Comparison of ENCODE assay signal across 11 cellular contexts in genomic region chr2:75523313-75524275, GRCh38. TPM values are rescaled to one million over a fixed set of nuclear protein-coding genes. Genes with fewer than 3 reads are reported as not detected.
A peak's percentile ranks its signal among the peaks of the same experiment; 100 is the strongest.
DNase-seq lines count a peak whose midpoint lies in the region; ATAC-seq and TF ChIP-seq lines count a peak whose summit lies in the region.
"Had no signal": no experiment of that assay in that cellular context is flagged by ENCODE, and none has a peak within 500 bp of the region (broad histone marks: within the 10 kb centered on the region; RNA-seq: fewer than 3 reads in every experiment).

No MANE protein-coding gene starts in this region.

- H3K27ac Mint-ChIP-seq in activated naive CD4-positive, alpha-beta T cell treated with anti-CD3 and anti-CD28 coated beads, Interleukin-2, amount 50 U/mL, for 72 hours = no peak overlapping the region

- no peak overlapping the region for H3K27ac ChIP-seq in upper lobe of right lung
- H3K27ac ChIP-seq: BLaER1, heart left ventricle had no signal

- H3K27me3 ChIP-seq in upper lobe of right lung = no peaks in the 10 kb centered on the region
- H3K27me3 ChIP-seq: BLaER1, heart left ventricle had no signal

- no peaks in the 10 kb centered on the region for H3K36me3 Mint-ChIP-seq in activated naive CD4-positive, alpha-beta T cell treated with anti-CD3 and anti-CD28 coated beads, Interleukin-2, amount 50 U/mL, for 72 hours

- peak; percentile 77 to 83 for ATAC-seq in activated naive CD4-positive, alpha-beta T cell treated with anti-CD3 and anti-CD28 coated beads, Interleukin-2, amount 50 U/mL, for 72 hours
- ATAC-seq in upper lobe of right lung = peak; percentile 61

- H3K4me1 ChIP-seq in upper lobe of right lung = no peaks in the 10 kb centered on the region
- H3K4me1 ChIP-seq: BLaER1 had no signal

- H3K36me3 ChIP-seq in upper lobe of right lung = no peaks in the 10 kb centered on the region
- H3K36me3 ChIP-seq: BLaER1, heart left ventricle had no signal

- H3K9me3 ChIP-seq in upper lobe of right lung = no peaks in the 10 kb centered on the region
- H3K9me3 ChIP-seq: BLaER1, heart left ventricle had no signal

- DNase-seq in activated naive CD4-positive, alpha-beta T cell treated with anti-CD3 and anti-CD28 coated beads, Interleukin-2, amount 50 U/mL, for 72 hours (ENCODE audit: low spot score in 2 of 2) = peak in 1 of 2 donors; percentile 20
- DNase-seq in activated naive CD4-positive, alpha-beta T cell treated with Interleukin-2 at 50 U/mL for 16 hours = no peak
- DNase-seq in HS-27A (ENCODE audit: low read depth) (peak; percentile 45), choroid plexus epithelial cell (ENCODE audit: low read depth) (peak; percentile 86), upper lobe of right lung (no peak), pons (ENCODE audit: low spot score) (no peak)
- DNase-seq in stimulated activated naive CD4-positive, alpha-beta T cell treated with Interleukin-2 at 50 U/mL for 16 hours (lab: John Stamatoyannopoulos, UW) = no peak
- no peak for DNase-seq in activated CD8-positive, alpha-beta memory T cell treated with anti-CD3 and anti-CD28 coated beads, Interleukin-2, amount 50 U/mL, for 4 hours
- DNase-seq: heart left ventricle, NCI-H524 had no signal

- no peak for TF ChIP-seq CTCF in choroid plexus epithelial cell (conservative IDR thresholded peaks at IDR 0.05; ENCODE audit: low read depth, low read length)
- TF ChIP-seq CTCF in upper lobe of right lung (IDR thresholded peaks at IDR 0.05) = no peak

- no peaks in the 10 kb centered on the region for H3K9me3 Mint-ChIP-seq in activated naive CD4-positive, alpha-beta T cell treated with anti-CD3 and anti-CD28 coated beads, Interleukin-2, amount 50 U/mL, for 72 hours

- H3K4me3 ChIP-seq in choroid plexus epithelial cell (ENCODE audit: low read depth, low read length) = no peak overlapping the region
- H3K4me3 ChIP-seq in upper lobe of right lung = no peak overlapping the region
- H3K4me3 ChIP-seq: BLaER1, heart left ventricle had no signal

- intact Hi-C loops in upper lobe of right lung (cut with DNase I) = no loop called here

RNA-seq across cellular contexts. Expression of gene EVA1A, which starts 37.1 kb away (rescaled TPM):
- total RNA-seq in activated naive CD4-positive, alpha-beta T cell treated with anti-CD3 and anti-CD28 coated beads, Interleukin-2, amount 50 U/mL, for 72 hours = under 1 TPM in 1 of 2 donors, not detected in 1; 0.72 TPM
- 41.9 TPM for total RNA-seq in upper lobe of right lung

Comparison
In these comparisons a context has a peak if more than half of its experiments do, and no peak if none do; other contexts are left out.
1. DNase-seq: peak in HS-27A (single experiment) and choroid plexus epithelial cell (single experiment); none in activated naive CD4-positive, alpha-beta T cell treated with Interleukin-2 at 50 U/mL for 16 hours (single experiment), upper lobe of right lung (single experiment), stimulated activated naive CD4-positive, alpha-beta T cell treated with Interleukin-2 at 50 U/mL for 16 hours (single experiment), pons (single experiment) and activated CD8-positive, alpha-beta memory T cell treated with anti-CD3 and anti-CD28 coated beads, Interleukin-2, amount 50 U/mL, for 4 hours (single experiment).
2. RNA of gene EVA1A, which starts 37.1 kb away (total RNA-seq): 41.9 TPM in upper lobe of right lung (single experiment); 0.72 TPM in activated naive CD4-positive, alpha-beta T cell treated with anti-CD3 and anti-CD28 coated beads, Interleukin-2, amount 50 U/mL, for 72 hours; every median in the first group is over 10 times any median in the second.